21 cellular contexts compared by ENCODE assay signal in the genomic region with DNA sequence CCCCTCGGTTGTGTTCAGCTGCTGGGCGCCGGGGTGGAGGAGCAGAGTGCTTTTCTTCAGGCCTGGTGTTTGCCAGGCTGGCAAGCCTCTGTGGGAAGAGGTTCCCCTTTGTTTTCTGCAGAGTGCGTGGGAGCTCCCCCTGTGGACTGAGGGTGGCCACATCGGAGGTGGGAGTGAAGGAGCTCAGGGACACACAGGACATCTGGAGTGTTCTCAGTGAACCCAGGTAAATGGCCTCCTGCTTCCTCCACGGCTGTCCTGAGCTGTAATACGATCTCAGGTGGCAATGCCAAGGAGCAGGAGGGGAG. TPM values are rescaled to one million over a fixed set of nuclear protein-coding genes. Genes with fewer than 3 reads are reported as not detected.
"Had no signal": no experiment of that assay in that cellular context is flagged by ENCODE, and none has a peak within 500 bp of the region (broad histone marks: within the 10 kb centered on the region; RNA-seq: fewer than 3 reads in every experiment).

No MANE protein-coding gene starts in this region.

- H3K36me3 Mint-ChIP-seq: memory B cell had no signal

- H3K27ac ChIP-seq: body of pancreas, coronary artery, heart left ventricle, left ventricle myocardium inferior, testis, uterus had no signal

- H3K4me1 Mint-ChIP-seq: nephron had no signal

- ATAC-seq: body of pancreas, heart left ventricle had no signal

- FAIRE-seq: frontal cortex, islet of Langerhans, TTC549 had no signal

- H3K9me3 ChIP-seq: testis, uterus had no signal

- H3K27me3 ChIP-seq: body of pancreas, testis, uterus had no signal

- H3K36me3 ChIP-seq: heart left ventricle, left ventricle myocardium inferior, uterus had no signal

- H3K4me3 ChIP-seq: body of pancreas, coronary artery, heart left ventricle, left ventricle myocardium inferior, testis, uterus had no signal

- H3K27ac Mint-ChIP-seq: activated T-cell treated with anti-CD3 and anti-CD28 coated beads, Interleukin-2, amount 50 U/mL, for 24 hours; nephron had no signal

- H3K4me1 ChIP-seq: body of pancreas, left ventricle myocardium inferior, testis, uterus had no signal

- H3K4me3 Mint-ChIP-seq: activated T-cell treated with anti-CD3 and anti-CD28 coated beads, Interleukin-2, amount 50 U/mL, for 24 hours; memory B cell; nephron; stimulated activated naive CD8-positive, alpha-beta T cell treated with anti-CD3 and anti-CD28 coated beads, Interleukin-15, Interleukin-2, amounts not matched to agents 100 ng/mL and 50 ng/mL, for 24 hours had no signal

- H3K9me3 Mint-ChIP-seq: memory B cell; stimulated activated naive CD8-positive, alpha-beta T cell treated with anti-CD3 and anti-CD28 coated beads, Interleukin-15, Interleukin-2, amounts not matched to agents 100 ng/mL and 50 ng/mL, for 24 hours had no signal

- DNase-seq: activated effector memory CD4-positive, alpha-beta T cell treated with Interleukin-2 at 50 U/mL for 16 hours; amniotic stem cell; body of pancreas; central memory CD4-positive, alpha-beta T cell; effector CD8-positive, alpha-beta T cell; heart left ventricle; left ventricle myocardium inferior; stimulated activated CD4-positive, alpha-beta T cell treated with anti-CD3 and anti-CD28 coated beads, Interleukin-12 subunit alpha, Interleukin-12 subunit beta, amount 100 ng/mL, for 4 hours; stimulated activated CD4-positive, alpha-beta T cell treated with anti-CD3 and anti-CD28 coated beads, Interleukin-2, amount 100 ng/mL, for 48 hours; testis; uterus had no signal

RNA-seq across cellular contexts. Expression of a gene that starts 39.2 kb away (rescaled TPM):
- total RNA-seq: fibroblast of lung, pulmonary artery endothelial cell had no signal
